ENCODE assay signal across 20 cellular contexts in the genomic region with DNA sequence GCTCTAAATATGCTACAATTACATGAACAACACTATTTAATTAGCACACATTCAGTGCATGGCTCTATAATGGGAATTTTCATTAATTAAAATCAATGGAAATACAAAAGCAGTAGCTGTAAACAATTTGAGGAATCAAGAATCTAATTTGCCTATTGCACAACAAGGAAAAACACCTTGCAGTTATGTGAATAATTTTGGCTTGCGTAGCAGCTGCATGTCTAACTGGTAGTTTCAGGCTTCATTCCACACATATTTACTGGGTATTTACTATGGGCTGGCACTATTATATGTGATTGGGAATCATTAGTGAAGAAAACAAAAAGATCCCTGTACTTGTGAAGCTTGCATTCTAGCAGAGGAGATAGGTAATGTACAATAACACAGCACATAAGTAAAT. TPM values are rescaled to one million over a fixed set of nuclear protein-coding genes. Genes with fewer than 3 reads are reported as not detected.
DNase-seq lines count a peak whose midpoint lies in the region; ATAC-seq, FAIRE-seq and TF ChIP-seq lines count a peak whose summit lies in the region.
"Had no signal": no experiment of that assay in that cellular context is flagged by ENCODE, and none has a peak within 500 bp of the region (broad histone marks: within the 10 kb centered on the region; RNA-seq: fewer than 3 reads in every experiment).

No MANE protein-coding gene starts in this region.

- dilution Hi-C loops in IMR-90 (cut with HindIII; ENCODE audit: low sequenced_read_pairs, unreplicated experiment) = no loop called here

- no peak overlapping the region for H4K8ac ChIP-seq in IMR-90 (ENCODE audit: low read depth in 2 of 2, low read length in 2 of 2)

- no peak overlapping the region for H2BK5ac ChIP-seq in IMR-90 (ENCODE audit: low read depth, low read length, poor library complexity, severe bottlenecking)

- CTCF ChIA-PET in IMR-90 (lab: Yijun Ruan, JAX) = no interaction called here

- H3K4me3 ChIP-seq in IMR-90 (ENCODE audit: insufficient read depth, low read depth, low read length) (no peak overlapping the region), bronchial epithelial cell (ENCODE audit: low read depth, low read length) (no peak overlapping the region)

- no peak for TF ChIP-seq RAD21 in IMR-90 (IDR thresholded peaks at IDR 0.05; ENCODE audit: low read length)

- H3K27me3 ChIP-seq in IMR-90 (ENCODE audit: control insufficient read depth, insufficient read depth, low read length) (peaks cover 2% of the 10 kb centered on the region; the same call in 1 of the 2 replicates), bronchial epithelial cell (ENCODE audit: control insufficient read depth, insufficient read depth, low read length) (no peaks in the 10 kb centered on the region)

- TF ChIP-seq POLR2A in GM12892 (IDR thresholded peaks at IDR 0.05; ENCODE audit: low read depth, low read length) (no peak), IMR-90 (IDR thresholded peaks at IDR 0.05; ENCODE audit: low read depth, low read length) (no peak)

- in situ Hi-C loops in IMR-90 (cut with MboI; ENCODE audit: low sequenced_read_pairs) = no loop called here

- no peak overlapping the region for H3K9ac ChIP-seq in IMR-90 (ENCODE audit: low read depth, low read length)

- H3K14ac ChIP-seq in IMR-90 (replicated peaks; ENCODE audit: low read depth, low read length) = no peak overlapping the region

- no peak overlapping the region for H4K91ac ChIP-seq in IMR-90 (ENCODE audit: insufficient read depth, low read depth, low read length)

- H3K4me2 ChIP-seq in IMR-90 (ENCODE audit: low read depth, low read length) = no peak overlapping the region

- H3K18ac ChIP-seq in IMR-90 (ENCODE audit: low read depth, low read length) = no peak overlapping the region

- H3K9me3 ChIP-seq in IMR-90 (ENCODE audit: control insufficient read depth, insufficient read depth, low read length) = no peaks in the 10 kb centered on the region

- H2BK15ac ChIP-seq in IMR-90 (ENCODE audit: low read depth, low read length) = no peak overlapping the region

- H3K9me1 ChIP-seq in IMR-90 (ENCODE audit: insufficient read depth, low read length) = no peaks in the 10 kb centered on the region

- no CpG with 5 or more reads among the region's 1 CpG for WGBS in IMR-90 (ENCODE audit: extremely low coverage in 2 of 2, insufficient read length in 1 of 2), 2 experiments

- no peak overlapping the region for H2AK5ac ChIP-seq in IMR-90 (ENCODE audit: low read depth, low read length)

- H4K20me1 ChIP-seq in IMR-90 (ENCODE audit: insufficient read depth, low read length) = no peaks in the 10 kb centered on the region

- FAIRE-seq in GM12892 (lab: Jason Lieb, UNC) = peak; percentile 36
- no peak for FAIRE-seq in bronchial epithelial cell (lab: Jason Lieb, UNC)
- FAIRE-seq: A204.1, D721Med, G401.6, GM12891, GM19239 had no signal

- ATAC-seq in IMR-90 (ENCODE audit: low read depth) = no peak
- ATAC-seq: CD8-positive, alpha-beta T cell had no signal

- TF ChIP-seq CTCF in IMR-90 (conservative IDR thresholded peaks at IDR 0.05; ENCODE audit: low read depth, low read length) = no peak
- TF ChIP-seq CTCF in bronchial epithelial cell (IDR thresholded peaks at IDR 0.05; ENCODE audit: insufficient read depth, low read length, severe bottlenecking) = no peak

- POLR2A ChIA-PET in IMR-90 (lab: Charles Lee; ENCODE audit: unreplicated experiment) = no interaction called here

- H3K4ac ChIP-seq in IMR-90 (ENCODE audit: low read depth, low read length) = no peak overlapping the region

- H3K27ac ChIP-seq in IMR-90 (ENCODE audit: insufficient read depth, low read length) = no peak overlapping the region

- H2BK120ac ChIP-seq in IMR-90 (ENCODE audit: low read depth, low read length) = no peak overlapping the region

- H2AFZ ChIP-seq in IMR-90 (replicated peaks; ENCODE audit: low read length, poor library complexity) = no peak overlapping the region

- DNase-seq in GM12892 (ENCODE audit: insufficient read length) (no peak), IMR-90 (no peak), bronchial epithelial cell (ENCODE audit: low read depth) (peak; percentile 21), renal cortical epithelial cell (ENCODE audit: low read depth) (peak; percentile 80), middle frontal gyrus (ENCODE audit: extremely low spot score, low spot score) (no peak), NCI-H2107 (lab: John Stamatoyannopoulos, UW) (no peak), NCI-H1048 (lab: John Stamatoyannopoulos, UW) (no peak)
- DNase-seq: CD8-positive, alpha-beta T cell; COR-L47; DMS153; DMS79 treated with DMSO at 0.1 percent for 48 hours; EL; HCEC 1CT; HFFc6 had no signal

- H2AK9ac ChIP-seq in IMR-90 (replicated peaks; ENCODE audit: low read depth, low read length, poor library complexity) = no peak overlapping the region

- intact Hi-C loops in IMR-90 (cut with micrococcal nuclease) = no loop called here

- no peaks in the 10 kb centered on the region for H3K4me1 ChIP-seq in IMR-90 (ENCODE audit: control insufficient read depth, insufficient read depth, low read length)

- H4K5ac ChIP-seq in IMR-90 (ENCODE audit: low read depth, low read length) = no peak overlapping the region

- no peak overlapping the region for H2BK20ac ChIP-seq in IMR-90 (ENCODE audit: low read depth, low read length)

- no peak overlapping the region for H3K56ac ChIP-seq in IMR-90 (ENCODE audit: extremely low read depth, insufficient read depth, low read length)

- no TSS peak for BruUV-seq in IMR-90 (replicated peaks; lab: Mats Ljungman, UMichigan)

- H3K36me3 ChIP-seq in IMR-90 (ENCODE audit: control insufficient read depth, insufficient read depth, low read length) (no peaks in the 10 kb centered on the region), bronchial epithelial cell (ENCODE audit: control insufficient read depth, insufficient read depth, low read length) (no peaks in the 10 kb centered on the region)

- H3K23ac ChIP-seq in IMR-90 (ENCODE audit: low read depth, low read length) = no peak overlapping the region

- H3K79me1 ChIP-seq in IMR-90 (ENCODE audit: low read depth in 1 of 2, low read length in 2 of 2) = no peaks in the 10 kb centered on the region

TF ChIP-seq in IMR-90, 13 proteins besides CTCF, POLR2A, EP300 and RAD21:
- TF ChIP-seq CEBPB (IDR thresholded peaks at IDR 0.05; ENCODE audit: low read depth, low read length) (peak; percentile 54; the same call in 1 of the 2 replicates), MXI1 (IDR thresholded peaks at IDR 0.05; ENCODE audit: borderline replicate concordance, low read depth, low read length) (no peak), NFE2L2 (IDR thresholded peaks at IDR 0.05; ENCODE audit: low read depth, low read length) (no peak)

RNA-seq across cellular contexts. Expression of a gene that starts 26.4 kb away (rescaled TPM):
- 0.49 TPM for polyA plus RNA-seq in GM12892 (2012; ENCODE audit: missing spikeins)
- under 0.01 TPM in 1 of 2 replicates, not detected in the other for total RNA-seq in IMR-90 (2012; rRNA removed)
- polyA plus RNA-seq in IMR-90 (2012; rRNA removed) = 0.09 and 0.10 TPM in 2 replicates
- 0.01 and 0.03 TPM in 2 replicates for polyA plus RNA-seq in IMR-90 (2012; cell fraction: cytosol; rRNA removed)
- 0.03 TPM in 1 of 2 replicates, not detected in the other for polyA plus RNA-seq in IMR-90 (2012; cell fraction: nucleus; rRNA removed; ENCODE audit: low replicate concordance)
- total RNA-seq in bronchial epithelial cell = not detected in 2 replicates
- 1.3 TPM in 1 of 2 replicates, not detected in the other for total RNA-seq in renal cortical epithelial cell
- total RNA-seq: CD8-positive, alpha-beta T cell; HFFc6 had no signal
- polyA plus RNA-seq: CD14-positive monocyte had no signal

Comparison
In these comparisons a context has a peak if more than half of its experiments do, and no peak if none do; other contexts are left out.
1. DNase-seq: peak in bronchial epithelial cell (single experiment) and renal cortical epithelial cell (single experiment); none in GM12892 (single experiment), IMR-90 (single experiment), middle frontal gyrus (single experiment), NCI-H2107 (single experiment) and NCI-H1048 (single experiment).